Comparison of ENCODE assay signal across 18 cellular contexts in the genomic region with DNA sequence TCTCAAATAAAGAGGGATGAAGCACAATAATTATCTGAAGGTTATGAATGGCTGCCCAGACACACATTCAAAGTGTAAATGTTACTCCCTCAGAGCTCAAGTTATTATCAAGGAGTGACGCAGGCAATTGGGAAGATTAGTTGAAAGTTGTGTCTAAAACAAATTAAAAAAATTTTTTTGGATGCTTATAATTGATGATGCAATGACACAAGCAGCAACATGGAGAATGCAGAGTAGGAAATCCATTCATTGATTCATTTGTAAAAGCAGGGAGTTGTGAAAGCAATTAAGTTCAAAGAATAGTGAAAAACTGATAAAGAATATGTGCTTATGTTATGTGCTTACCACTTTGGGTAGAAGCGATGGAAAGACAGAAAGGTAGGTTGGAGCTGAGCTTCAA.
A peak's percentile ranks its signal among the peaks of the same experiment; 100 is the strongest.
DNase-seq lines count a peak whose midpoint lies in the region; ATAC-seq and TF ChIP-seq lines count a peak whose summit lies in the region.
"Had no signal": no experiment of that assay in that cellular context is flagged by ENCODE, and none has a peak within 500 bp of the region (broad histone marks: within the 10 kb centered on the region; RNA-seq: fewer than 3 reads in every experiment).

No MANE protein-coding gene starts in this region.

- H3K36me3 Mint-ChIP-seq in stimulated activated naive CD8-positive, alpha-beta T cell treated with anti-CD3 and anti-CD28 coated beads, Interleukin-15, Interleukin-2, amounts not matched to agents 100 ng/mL and 50 ng/mL, for 24 hours (ENCODE audit: low read depth): peaks cover 70% of the 10 kb centered on the region
- peaks cover 29% of the 10 kb centered on the region for H3K36me3 Mint-ChIP-seq in natural killer cell treated with Interleukin-12 subunit alpha and Interleukin-12 subunit beta and Interleukin-15 and Interleukin-18, amount 100 ng/mL, for 72 hours

- H3K27me3 Mint-ChIP-seq in stimulated activated naive CD8-positive, alpha-beta T cell treated with anti-CD3 and anti-CD28 coated beads, Interleukin-15, Interleukin-2, amounts not matched to agents 100 ng/mL and 50 ng/mL, for 24 hours: no peaks in the 10 kb centered on the region
- no peaks in the 10 kb centered on the region for H3K27me3 Mint-ChIP-seq in natural killer cell treated with Interleukin-12 subunit alpha and Interleukin-12 subunit beta and Interleukin-15 and Interleukin-18, amount 100 ng/mL, for 72 hours

- H3K14ac ChIP-seq in neuronal stem cell (ENCODE audit: low read length): no peak overlapping the region

- H3K9ac ChIP-seq in neuronal stem cell (ENCODE audit: low read depth, low read length, poor library complexity): no peak overlapping the region
- H3K9ac ChIP-seq: KMS-11 had no signal

- H3K4me3 ChIP-seq in ascending aorta: no peak overlapping the region
- no peak overlapping the region for H3K4me3 ChIP-seq in neuronal stem cell (ENCODE audit: low read length in 2 of 2)
- H3K4me3 ChIP-seq: MG63, PC-9 had no signal

- no peak overlapping the region for H4K91ac ChIP-seq in neuronal stem cell (ENCODE audit: low read depth, low read length, poor library complexity)

- H3K4me1 Mint-ChIP-seq in stimulated activated naive CD8-positive, alpha-beta T cell treated with anti-CD3 and anti-CD28 coated beads, Interleukin-15, Interleukin-2, amounts not matched to agents 100 ng/mL and 50 ng/mL, for 24 hours (ENCODE audit: low read depth): peaks cover 62% of the 10 kb centered on the region
- H3K4me1 Mint-ChIP-seq in natural killer cell treated with Interleukin-12 subunit alpha and Interleukin-12 subunit beta and Interleukin-15 and Interleukin-18, amount 100 ng/mL, for 72 hours (ENCODE audit: low read depth in 2 of 2): peaks cover 31 to 47% of the 10 kb centered on the region in 2 donors

- no peaks in the 10 kb centered on the region for H3K36me3 ChIP-seq in ascending aorta
- H3K36me3 ChIP-seq in neuronal stem cell (replicated peaks in 1 of 2; ENCODE audit: control insufficient read depth in 2 of 2, insufficient read depth in 2 of 2, low read length in 2 of 2): peaks cover 0 to 19% of the 10 kb centered on the region in 2 donors

- no peak overlapping the region for H3K4me2 ChIP-seq in neuronal stem cell (ENCODE audit: insufficient read depth, low read length, poor library complexity, severe bottlenecking)
- H3K4me2 ChIP-seq: KMS-11, PC-9 had no signal

- H3K27ac Mint-ChIP-seq in stimulated activated naive CD8-positive, alpha-beta T cell treated with anti-CD3 and anti-CD28 coated beads, Interleukin-15, Interleukin-2, amounts not matched to agents 100 ng/mL and 50 ng/mL, for 24 hours: peak overlapping the region; percentile 24
- peak overlapping the region; percentile 3 to 82 for H3K27ac Mint-ChIP-seq in natural killer cell treated with Interleukin-12 subunit alpha and Interleukin-12 subunit beta and Interleukin-15 and Interleukin-18, amount 100 ng/mL, for 72 hours

- H2BK120ac ChIP-seq in neuronal stem cell (ENCODE audit: low read depth, low read length): no peak overlapping the region

- peak overlapping the region; percentile 1 to 91 for H3K27ac ChIP-seq in ascending aorta
- no peak overlapping the region for H3K27ac ChIP-seq in neuronal stem cell (replicated peaks; ENCODE audit: low read length)
- H3K27ac ChIP-seq: KMS-11, PC-9 had no signal

- no peak overlapping the region for H2BK5ac ChIP-seq in neuronal stem cell (ENCODE audit: low read length)

- no peak for DNase-seq in stimulated activated naive CD8-positive, alpha-beta T cell treated with anti-CD3 and anti-CD28 coated beads, Interleukin-15, Interleukin-2, amounts not matched to agents 100 U/mL and 50 U/mL, for 24 hours
- DNase-seq in ascending aorta (ENCODE audit: low spot score in 2 of 2) (no peak), AG20443 (ENCODE audit: low spot score) (no peak), neuronal stem cell (ENCODE audit: low spot score) (no peak)
- DNase-seq in natural killer cell treated with Interleukin-12 subunit alpha and Interleukin-12 subunit beta and Interleukin-15 and Interleukin-18, amount 100 ng/mL, for 72 hours (ENCODE audit: low spot score): no peak
- DNase-seq: CD8-positive, alpha-beta memory T cell; EL; H7; MG63; NCI-H1105; NCI-H187 treated with DMSO at 0.1 percent for 48 hours; NCI-H446 treated with DMSO at 0.1 percent for 48 hours; NCI-H748 treated with DMSO at 0.1 percent for 48 hours; PC-9 had no signal

- no peaks in the 10 kb centered on the region for H3K9me3 ChIP-seq in ascending aorta
- no peaks in the 10 kb centered on the region for H3K9me3 ChIP-seq in neuronal stem cell (replicated peaks in 1 of 2; ENCODE audit: control insufficient read depth in 2 of 2, insufficient read depth in 1 of 2, low read depth in 1 of 2, low read length in 2 of 2)
- H3K9me3 ChIP-seq: MG63 had no signal

- no peak overlapping the region for H3K4ac ChIP-seq in neuronal stem cell (ENCODE audit: low read length)

- H2BK15ac ChIP-seq in neuronal stem cell (ENCODE audit: low read length): no peak overlapping the region

- H2AK5ac ChIP-seq in neuronal stem cell (ENCODE audit: low read depth, low read length): no peak overlapping the region

- no peak overlapping the region for H2BK12ac ChIP-seq in neuronal stem cell (ENCODE audit: low read length)

- TF ChIP-seq CTCF in ascending aorta (IDR thresholded peaks at IDR 0.05): no peak

- no peak overlapping the region for H3K18ac ChIP-seq in neuronal stem cell (ENCODE audit: low read length)

- no peaks in the 10 kb centered on the region for H3K27me3 ChIP-seq in ascending aorta
- no peaks in the 10 kb centered on the region for H3K27me3 ChIP-seq in neuronal stem cell (ENCODE audit: control insufficient read depth in 3 of 3, insufficient read depth in 3 of 3, low read depth in 1 of 3, low read length in 3 of 3)
- H3K27me3 ChIP-seq: MG63 had no signal

- no peak overlapping the region for H3K23ac ChIP-seq in neuronal stem cell (ENCODE audit: low read depth, low read length, poor library complexity)

- no peak for ATAC-seq in stimulated activated naive CD8-positive, alpha-beta T cell treated with anti-CD3 and anti-CD28 coated beads, Interleukin-15, Interleukin-2, amounts not matched to agents 100 U/mL and 50 U/mL, for 24 hours
- no peak for ATAC-seq in natural killer cell treated with Interleukin-12 subunit alpha and Interleukin-12 subunit beta and Interleukin-15 and Interleukin-18, amount 100 ng/mL, for 72 hours
- no peak for ATAC-seq in GM18498 (IDR thresholded peaks at IDR 0.05; ENCODE audit: unreplicated experiment)
- ATAC-seq: Right ventricle myocardium inferior had no signal

- H4K8ac ChIP-seq in neuronal stem cell (ENCODE audit: low read depth, low read length): no peak overlapping the region

- H3K4me1 ChIP-seq in ascending aorta (peaks cover 4 to 14% of the 10 kb centered on the region in 2 donors), neuronal stem cell (ENCODE audit: control insufficient read depth in 2 of 2, insufficient read depth in 1 of 2, low read depth in 1 of 2, low read length in 2 of 2) (no peaks in the 10 kb centered on the region)

- intact Hi-C loops in ascending aorta (cut with DNase I): loop anchor here (5.0 kb wide), 3 partner anchors 46 to 84 kb away; no protein-coding TSS in a partner anchor

- no peak overlapping the region for H3K4me3 Mint-ChIP-seq in stimulated activated naive CD8-positive, alpha-beta T cell treated with anti-CD3 and anti-CD28 coated beads, Interleukin-15, Interleukin-2, amounts not matched to agents 100 ng/mL and 50 ng/mL, for 24 hours
- no peak overlapping the region for H3K4me3 Mint-ChIP-seq in natural killer cell treated with Interleukin-12 subunit alpha and Interleukin-12 subunit beta and Interleukin-15 and Interleukin-18, amount 100 ng/mL, for 72 hours

- no peak overlapping the region for H2AFZ ChIP-seq in neuronal stem cell (ENCODE audit: low read length)
- H2AFZ ChIP-seq: PC-9 had no signal

- no CpG with 5 or more reads among the region's 2 CpGs for WGBS in neuronal stem cell (ENCODE audit: extremely low coverage in 2 of 2, insufficient read length in 2 of 2, insufficient replicate concordance in 1 of 2), 2 donors

- H3K79me1 ChIP-seq in neuronal stem cell (ENCODE audit: low read depth, low read length): no peaks in the 10 kb centered on the region

- no peaks in the 10 kb centered on the region for H3K9me3 Mint-ChIP-seq in stimulated activated naive CD8-positive, alpha-beta T cell treated with anti-CD3 and anti-CD28 coated beads, Interleukin-15, Interleukin-2, amounts not matched to agents 100 ng/mL and 50 ng/mL, for 24 hours
- H3K9me3 Mint-ChIP-seq in natural killer cell treated with Interleukin-12 subunit alpha and Interleukin-12 subunit beta and Interleukin-15 and Interleukin-18, amount 100 ng/mL, for 72 hours: no peaks in the 10 kb centered on the region
- H3K9me3 Mint-ChIP-seq: CD8-positive, alpha-beta memory T cell had no signal
